In genomic region chr1:45488978-45489377, GRCh38 we compare ENCODE assay signal across 2 cellular contexts.
TF ChIP-seq lines count a peak whose summit lies in the region.

No MANE protein-coding gene starts in this region.

TF ChIP-seq in GM23338, 12 proteins besides CTCF, POLR2A, EP300 and RAD21:
- no peak for TF ChIP-seq ETS1 (IDR thresholded peaks at IDR 0.05)
- no peak for TF ChIP-seq ZNF331 (CRISPR knock-in tag; IDR thresholded peaks at IDR 0.05; ENCODE audit: low read depth)
- TF ChIP-seq JUNB (IDR thresholded peaks at IDR 0.05; ENCODE audit: unreplicated experiment), result no peak
- TF ChIP-seq EZH2phosphoT487 (IDR thresholded peaks at IDR 0.05; ENCODE audit: unreplicated experiment), result no peak
- TF ChIP-seq CREB1 (CRISPR knock-in tag; IDR thresholded peaks at IDR 0.05; ENCODE audit: low read depth), result no peak
- no peak for TF ChIP-seq ZNF114 (CRISPR knock-in tag; IDR thresholded peaks at IDR 0.05)
- TF ChIP-seq REST (IDR thresholded peaks at IDR 0.05; ENCODE audit: unreplicated experiment), result no peak
- no peak for TF ChIP-seq EZH2 (IDR thresholded peaks at IDR 0.05; ENCODE audit: low read depth, unreplicated experiment)
- TF ChIP-seq, protein P1, sequence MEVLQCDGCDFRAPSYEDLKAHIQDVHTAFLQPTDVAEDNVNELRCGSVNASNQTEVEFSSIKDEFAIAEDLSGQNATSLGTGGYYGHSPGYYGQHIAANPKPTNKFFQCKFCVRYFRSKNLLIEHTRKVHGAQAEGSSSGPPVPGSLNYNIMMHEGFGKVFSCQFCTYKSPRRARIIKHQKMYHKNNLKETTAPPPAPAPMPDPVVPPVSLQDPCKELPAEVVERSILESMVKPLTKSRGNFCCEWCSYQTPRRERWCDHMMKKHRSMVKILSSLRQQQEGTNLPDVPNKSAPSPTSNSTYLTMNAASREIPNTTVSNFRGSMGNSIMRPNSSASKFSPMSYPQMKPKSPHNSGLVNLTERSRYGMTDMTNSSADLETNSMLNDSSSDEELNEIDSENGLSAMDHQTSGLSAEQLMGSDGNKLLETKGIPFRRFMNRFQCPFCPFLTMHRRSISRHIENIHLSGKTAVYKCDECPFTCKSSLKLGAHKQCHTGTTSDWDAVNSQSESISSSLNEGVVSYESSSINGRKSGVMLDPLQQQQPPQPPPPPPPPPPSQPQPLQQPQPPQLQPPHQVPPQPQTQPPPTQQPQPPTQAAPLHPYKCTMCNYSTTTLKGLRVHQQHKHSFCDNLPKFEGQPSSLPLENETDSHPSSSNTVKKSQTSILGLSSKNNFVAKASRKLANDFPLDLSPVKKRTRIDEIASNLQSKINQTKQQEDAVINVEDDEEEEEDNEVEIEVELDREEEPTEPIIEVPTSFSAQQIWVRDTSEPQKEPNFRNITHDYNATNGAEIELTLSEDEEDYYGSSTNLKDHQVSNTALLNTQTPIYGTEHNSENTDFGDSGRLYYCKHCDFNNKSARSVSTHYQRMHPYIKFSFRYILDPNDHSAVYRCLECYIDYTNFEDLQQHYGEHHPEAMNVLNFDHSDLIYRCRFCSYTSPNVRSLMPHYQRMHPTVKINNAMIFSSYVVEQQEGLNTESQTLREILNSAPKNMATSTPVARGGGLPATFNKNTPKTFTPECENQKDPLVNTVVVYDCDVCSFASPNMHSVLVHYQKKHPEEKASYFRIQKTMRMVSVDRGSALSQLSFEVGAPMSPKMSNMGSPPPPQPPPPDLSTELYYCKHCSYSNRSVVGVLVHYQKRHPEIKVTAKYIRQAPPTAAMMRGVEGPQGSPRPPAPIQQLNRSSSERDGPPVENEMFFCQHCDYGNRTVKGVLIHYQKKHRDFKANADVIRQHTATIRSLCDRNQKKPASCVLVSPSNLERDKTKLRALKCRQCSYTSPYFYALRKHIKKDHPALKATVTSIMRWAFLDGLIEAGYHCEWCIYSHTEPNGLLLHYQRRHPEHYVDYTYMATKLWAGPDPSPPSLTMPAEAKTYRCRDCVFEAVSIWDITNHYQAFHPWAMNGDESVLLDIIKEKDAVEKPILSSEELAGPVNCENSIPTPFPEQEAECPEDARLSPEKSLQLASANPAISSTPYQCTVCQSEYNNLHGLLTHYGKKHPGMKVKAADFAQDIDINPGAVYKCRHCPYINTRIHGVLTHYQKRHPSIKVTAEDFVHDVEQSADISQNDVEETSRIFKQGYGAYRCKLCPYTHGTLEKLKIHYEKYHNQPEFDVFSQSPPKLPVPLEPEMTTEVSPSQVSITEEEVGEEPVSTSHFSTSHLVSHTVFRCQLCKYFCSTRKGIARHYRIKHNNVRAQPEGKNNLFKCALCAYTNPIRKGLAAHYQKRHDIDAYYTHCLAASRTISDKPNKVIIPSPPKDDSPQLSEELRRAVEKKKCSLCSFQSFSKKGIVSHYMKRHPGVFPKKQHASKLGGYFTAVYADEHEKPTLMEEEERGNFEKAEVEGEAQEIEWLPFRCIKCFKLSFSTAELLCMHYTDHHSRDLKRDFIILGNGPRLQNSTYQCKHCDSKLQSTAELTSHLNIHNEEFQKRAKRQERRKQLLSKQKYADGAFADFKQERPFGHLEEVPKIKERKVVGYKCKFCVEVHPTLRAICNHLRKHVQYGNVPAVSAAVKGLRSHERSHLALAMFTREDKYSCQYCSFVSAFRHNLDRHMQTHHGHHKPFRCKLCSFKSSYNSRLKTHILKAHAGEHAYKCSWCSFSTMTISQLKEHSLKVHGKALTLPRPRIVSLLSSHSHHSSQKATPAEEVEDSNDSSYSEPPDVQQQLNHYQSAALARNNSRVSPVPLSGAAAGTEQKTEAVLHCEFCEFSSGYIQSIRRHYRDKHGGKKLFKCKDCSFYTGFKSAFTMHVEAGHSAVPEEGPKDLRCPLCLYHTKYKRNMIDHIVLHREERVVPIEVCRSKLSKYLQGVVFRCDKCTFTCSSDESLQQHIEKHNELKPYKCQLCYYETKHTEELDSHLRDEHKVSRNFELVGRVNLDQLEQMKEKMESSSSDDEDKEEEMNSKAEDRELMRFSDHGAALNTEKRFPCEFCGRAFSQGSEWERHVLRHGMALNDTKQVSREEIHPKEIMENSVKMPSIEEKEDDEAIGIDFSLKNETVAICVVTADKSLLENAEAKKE (CRISPR knock-in tag; IDR thresholded peaks at IDR 0.05), result no peak
- TF ChIP-seq POLR2AphosphoS5 (IDR thresholded peaks at IDR 0.05; ENCODE audit: low read depth), result no peak
- no peak for TF ChIP-seq STAT1 (IDR thresholded peaks at IDR 0.05; ENCODE audit: unreplicated experiment)
- TF ChIP-seq NANOG (IDR thresholded peaks at IDR 0.05; ENCODE audit: borderline replicate concordance), result no peak

TF ChIP-seq in HepG2, 621 proteins besides CTCF, POLR2A, EP300 and RAD21:
- TF ChIP-seq ZNF510 (CRISPR knock-in tag; IDR thresholded peaks at IDR 0.05; ENCODE audit: low read depth) (no peak), ZNF234 (CRISPR knock-in tag; conservative IDR thresholded peaks at IDR 0.05) (no peak)
- TF ChIP-seq, protein P2, sequence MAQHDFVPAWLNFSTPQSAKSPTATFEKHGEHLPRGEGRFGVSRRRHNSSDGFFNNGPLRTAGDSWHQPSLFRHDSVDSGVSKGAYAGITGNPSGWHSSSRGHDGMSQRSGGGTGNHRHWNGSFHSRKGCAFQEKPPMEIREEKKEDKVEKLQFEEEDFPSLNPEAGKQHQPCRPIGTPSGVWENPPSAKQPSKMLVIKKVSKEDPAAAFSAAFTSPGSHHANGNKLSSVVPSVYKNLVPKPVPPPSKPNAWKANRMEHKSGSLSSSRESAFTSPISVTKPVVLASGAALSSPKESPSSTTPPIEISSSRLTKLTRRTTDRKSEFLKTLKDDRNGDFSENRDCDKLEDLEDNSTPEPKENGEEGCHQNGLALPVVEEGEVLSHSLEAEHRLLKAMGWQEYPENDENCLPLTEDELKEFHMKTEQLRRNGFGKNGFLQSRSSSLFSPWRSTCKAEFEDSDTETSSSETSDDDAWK (CRISPR knock-in tag; IDR thresholded peaks at IDR 0.05), result no peak
- TF ChIP-seq, protein P3, sequence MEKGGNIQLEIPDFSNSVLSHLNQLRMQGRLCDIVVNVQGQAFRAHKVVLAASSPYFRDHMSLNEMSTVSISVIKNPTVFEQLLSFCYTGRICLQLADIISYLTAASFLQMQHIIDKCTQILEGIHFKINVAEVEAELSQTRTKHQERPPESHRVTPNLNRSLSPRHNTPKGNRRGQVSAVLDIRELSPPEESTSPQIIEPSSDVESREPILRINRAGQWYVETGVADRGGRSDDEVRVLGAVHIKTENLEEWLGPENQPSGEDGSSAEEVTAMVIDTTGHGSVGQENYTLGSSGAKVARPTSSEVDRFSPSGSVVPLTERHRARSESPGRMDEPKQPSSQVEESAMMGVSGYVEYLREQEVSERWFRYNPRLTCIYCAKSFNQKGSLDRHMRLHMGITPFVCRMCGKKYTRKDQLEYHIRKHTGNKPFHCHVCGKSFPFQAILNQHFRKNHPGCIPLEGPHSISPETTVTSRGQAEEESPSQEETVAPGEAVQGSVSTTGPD (CRISPR knock-in tag; IDR thresholded peaks at IDR 0.05), result no peak
TF ChIP-seq in HepG2: peak in this region for 0.
